ENCODE assay signal across 8 cellular contexts in the genomic region with DNA sequence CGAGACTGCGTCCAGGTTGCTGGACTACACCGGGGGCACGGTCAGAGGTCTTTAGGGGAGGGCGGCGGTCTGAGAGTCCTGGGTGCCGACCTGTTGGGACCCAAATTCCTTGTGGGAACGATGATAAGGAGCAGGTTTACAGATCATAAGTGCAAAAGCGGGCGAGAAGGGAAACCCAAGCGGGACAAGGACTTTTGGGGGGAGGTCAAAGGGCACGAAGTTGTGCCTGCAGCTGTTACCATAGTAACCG. TPM values are rescaled to one million over a fixed set of nuclear protein-coding genes. Genes with fewer than 3 reads are reported as not detected.
DNase-seq lines count a peak whose midpoint lies in the region; TF ChIP-seq lines count a peak whose summit lies in the region.

No MANE protein-coding gene starts in this region.

- peak overlapping the region; percentile 90 for H3K9ac ChIP-seq in ES-I3 (ENCODE audit: low read depth, low read length)

- H3K9me3 ChIP-seq in ES-I3 (ENCODE audit: control insufficient read depth, insufficient read depth, low read length) (no peaks in the 10 kb centered on the region), OCI-LY7 (ENCODE audit: low read length) (no peaks in the 10 kb centered on the region), ascending aorta (no peaks in the 10 kb centered on the region)

- DNase-seq in OCI-LY7 (ENCODE audit: low spot score) = peak; percentile 96
- DNase-seq in ascending aorta (ENCODE audit: low spot score in 2 of 2) = peak in 1 of 2 donors; percentile 95
- peak; percentile 78 to 83 (median 83) for DNase-seq in stimulated activated CD4-positive, alpha-beta T cell treated with anti-CD3 and anti-CD28 coated beads, TNF-alpha, amount 100 ng/mL, for 48 hours (ENCODE audit: low read depth in 3 of 3)
- DNase-seq in NCI-H345 (lab: John Stamatoyannopoulos, UW) = no peak
- no peak for DNase-seq in occipital lobe (lab: John Stamatoyannopoulos, UW)
- DNase-seq in NCI-H2171 treated with DMSO at 0.1 percent for 48 hours (lab: John Stamatoyannopoulos, UW) = no peak

- H3K79me2 ChIP-seq in OCI-LY7 (ENCODE audit: insufficient read depth, low read depth, low read length) = peaks cover 37% of the 10 kb centered on the region

- H3K27me3 ChIP-seq in ascending aorta (no peaks in the 10 kb centered on the region), layer of hippocampus (ENCODE audit: control insufficient read depth, insufficient read depth, low read length) (no peaks in the 10 kb centered on the region)

- BruUV-seq in OCI-LY7 (replicated peaks; lab: Mats Ljungman, UMichigan) = no TSS peak

- peak overlapping the region; percentile 84 for H3K4me3 ChIP-seq in OCI-LY7 (ENCODE audit: low read depth, low read length, poor library complexity, severe bottlenecking)
- peak overlapping the region; percentile 80 to 85 for H3K4me3 ChIP-seq in ascending aorta

- H3K36me3 ChIP-seq in ES-I3 (ENCODE audit: insufficient read depth, low read length) (peaks cover 13% of the 10 kb centered on the region; the same call in 1 of the 2 replicates), OCI-LY7 (ENCODE audit: insufficient read depth, low read length) (peaks cover 61% of the 10 kb centered on the region), ascending aorta (peaks cover 19 to 33% of the 10 kb centered on the region in 2 donors)

- POLR2A ChIA-PET in OCI-LY7 (lab: Charles Lee) = interaction anchor here (1.2 to 1.3 kb wide), 2 partner anchors 14 to 40 kb away, joined by 3 to 11 read pairs; a partner anchor contains a TSS

- no peaks in the 10 kb centered on the region for H3K9me2 ChIP-seq in OCI-LY7 (ENCODE audit: insufficient read depth, low read length)

- H4K20me1 ChIP-seq in OCI-LY7 (ENCODE audit: insufficient read depth, low read length) = peaks cover 12% of the 10 kb centered on the region

- H3K27ac ChIP-seq in OCI-LY7 (ENCODE audit: low read depth, low read length, poor library complexity, severe bottlenecking) = peak overlapping the region; percentile 89
- H3K27ac ChIP-seq in ascending aorta = peak overlapping the region; percentile 98 to 100
- peak overlapping the region; percentile 98 for H3K27ac ChIP-seq in layer of hippocampus (ENCODE audit: low read depth, low read length)

- H2AFZ ChIP-seq in OCI-LY7 (ENCODE audit: low read length) = peak overlapping the region; percentile 57; the same call in 1 of the 2 replicates

- H3K4me1 ChIP-seq in ES-I3 (ENCODE audit: insufficient read depth, low read length) (peaks cover 12% of the 10 kb centered on the region; the same call in 1 of the 2 replicates), OCI-LY7 (ENCODE audit: insufficient read depth, low read length, poor library complexity, severe bottlenecking) (peaks cover 18% of the 10 kb centered on the region), ascending aorta (peaks cover 5 to 19% of the 10 kb centered on the region in 2 donors)

- TF ChIP-seq CTCF in OCI-LY7 (conservative IDR thresholded peaks at IDR 0.05; ENCODE audit: low read length) (no peak), ascending aorta (IDR thresholded peaks at IDR 0.05) (no peak)

- CTCF ChIA-PET in OCI-LY7 (lab: Charles Lee; ENCODE audit: unreplicated experiment) = no interaction called here

- intact Hi-C loops in OCI-LY7 (cut with micrococcal nuclease; ENCODE audit: unreplicated experiment) (loop anchor here (2.0 to 5.0 kb wide), 5 partner anchors 14 to 351 kb away; a partner anchor contains a TSS), ascending aorta (cut with DNase I) (loop anchor here (2.0 to 10.0 kb wide), 5 partner anchors 60 to 492 kb away; a partner anchor contains a TSS)

- H3K4me2 ChIP-seq in OCI-LY7 (ENCODE audit: low read length) = peak overlapping the region; percentile 81

RNA-seq across cellular contexts. Expression of a gene that starts 0.3 kb away (rescaled TPM):
- total RNA-seq in OCI-LY7 (2014; rRNA removed; shearing (Covaris generic)) = 51.2 and 66.4 TPM in 2 replicates
- total RNA-seq in OCI-LY7 (2022) (114 and 116 TPM in 2 replicates), ascending aorta (33.0 TPM), occipital lobe (38.1 TPM)

RNA-seq across cellular contexts. Expression of a gene that starts 0.5 kb away (rescaled TPM):
- 16.7 and 25.2 TPM in 2 replicates for total RNA-seq in OCI-LY7 (2014; rRNA removed; shearing (Covaris generic))
- total RNA-seq in OCI-LY7 (2022) (34.9 and 36.3 TPM in 2 replicates), ascending aorta (25.0 TPM), occipital lobe (13.6 TPM)

RNA-seq across cellular contexts. Expression of a gene that starts 14.6 kb away (rescaled TPM):
- 53.0 and 126 TPM in 2 replicates for total RNA-seq in OCI-LY7 (2014; rRNA removed; shearing (Covaris generic))
- total RNA-seq in OCI-LY7 (2022) (83.1 and 86.7 TPM in 2 replicates), ascending aorta (36.6 TPM), occipital lobe (17.5 TPM)

Comparison
In these comparisons a context has a peak if more than half of its experiments do, and no peak if none do; other contexts are left out.
1. DNase-seq: peak in OCI-LY7 (single experiment) and stimulated activated CD4-positive, alpha-beta T cell treated with anti-CD3 and anti-CD28 coated beads, TNF-alpha, amount 100 ng/mL, for 48 hours (3 of 3); none in NCI-H345 (single experiment), occipital lobe (single experiment) and NCI-H2171 treated with DMSO at 0.1 percent for 48 hours (single experiment).
2. Peak in every context shown above with its lines, with median percentiles within 50 percentile points of each other: H3K27ac ChIP-seq.